In genomic region chr18:44409524-44409923, GRCh38 we compare ENCODE assay signal across 17 cellular contexts.
DNase-seq lines count a peak whose midpoint lies in the region; ATAC-seq and TF ChIP-seq lines count a peak whose summit lies in the region.
"Had no signal": no experiment of that assay in that cellular context is flagged by ENCODE, and none has a peak within 500 bp of the region (broad histone marks: within the 10 kb centered on the region; RNA-seq: fewer than 3 reads in every experiment).

No MANE protein-coding gene starts in this region.

- peaks cover 12% of the 10 kb centered on the region for H3K4me1 Mint-ChIP-seq in MCF 10A (ENCODE audit: insufficient read depth, unreplicated experiment)
- H3K4me1 Mint-ChIP-seq in natural killer cell treated with Interleukin-12 subunit alpha and Interleukin-12 subunit beta and Interleukin-15 and Interleukin-18, amount 100 ng/mL, for 72 hours (ENCODE audit: low read depth in 2 of 2) = no peaks in the 10 kb centered on the region
- no peaks in the 10 kb centered on the region for H3K4me1 Mint-ChIP-seq in activated naive CD8-positive, alpha-beta T cell treated with anti-CD3 and anti-CD28 coated beads, Interleukin-2, amount 50 U/mL, for 24 hours

- H3K9me3 ChIP-seq in breast epithelium (peaks cover 0 to 3% of the 10 kb centered on the region in 2 donors), smooth muscle cell (replicated peaks; ENCODE audit: low read depth) (no peaks in the 10 kb centered on the region)
- H3K9me3 ChIP-seq: A549, Caco-2, HAP-1 had no signal

- H4K20me1 ChIP-seq in smooth muscle cell (ENCODE audit: low read depth) = no peaks in the 10 kb centered on the region

- BruUV-seq in MCF 10A (replicated peaks; lab: Mats Ljungman, UMichigan) = no TSS peak

- no peak overlapping the region for H3K9ac ChIP-seq in smooth muscle cell (ENCODE audit: low read depth)
- H3K9ac ChIP-seq: GM23248 had no signal

- no peaks in the 10 kb centered on the region for H3K36me3 Mint-ChIP-seq in MCF 10A (ENCODE audit: insufficient read depth, unreplicated experiment)
- no peaks in the 10 kb centered on the region for H3K36me3 Mint-ChIP-seq in natural killer cell treated with Interleukin-12 subunit alpha and Interleukin-12 subunit beta and Interleukin-15 and Interleukin-18, amount 100 ng/mL, for 72 hours
- H3K36me3 Mint-ChIP-seq in activated naive CD8-positive, alpha-beta T cell treated with anti-CD3 and anti-CD28 coated beads, Interleukin-2, amount 50 U/mL, for 24 hours (ENCODE audit: low read depth) = no peaks in the 10 kb centered on the region

- H3K4me3 ChIP-seq in breast epithelium (no peak overlapping the region), epithelial cell of esophagus (ENCODE audit: low read length) (no peak overlapping the region), fibroblast of mammary gland (ENCODE audit: control insufficient read depth, low read depth, low read length) (no peak overlapping the region), smooth muscle cell (no peak overlapping the region)
- H3K4me3 ChIP-seq: A549, GM23248, HAP-1 had no signal

- no peak for ATAC-seq in natural killer cell treated with Interleukin-12 subunit alpha and Interleukin-12 subunit beta and Interleukin-15 and Interleukin-18, amount 100 ng/mL, for 72 hours
- ATAC-seq in activated naive CD8-positive, alpha-beta T cell treated with anti-CD3 and anti-CD28 coated beads, Interleukin-2, amount 50 U/mL, for 24 hours = no peak
- ATAC-seq: A549, HepG2 had no signal

- H3K27ac ChIP-seq in breast epithelium (no peak overlapping the region), smooth muscle cell (ENCODE audit: low read depth) (no peak overlapping the region)
- H3K27ac ChIP-seq: 22Rv1, A549, C4-2B, GM23248 had no signal

- peak overlapping the region; percentile 29 for H3K27ac Mint-ChIP-seq in MCF 10A (ENCODE audit: low read depth, unreplicated experiment)
- no peak overlapping the region for H3K27ac Mint-ChIP-seq in natural killer cell treated with Interleukin-12 subunit alpha and Interleukin-12 subunit beta and Interleukin-15 and Interleukin-18, amount 100 ng/mL, for 72 hours
- no peak overlapping the region for H3K27ac Mint-ChIP-seq in activated naive CD8-positive, alpha-beta T cell treated with anti-CD3 and anti-CD28 coated beads, Interleukin-2, amount 50 U/mL, for 24 hours
- H3K27ac Mint-ChIP-seq: CD4-positive, alpha-beta T cell had no signal

- intact Hi-C loops in MCF 10A (cut with micrococcal nuclease) (no loop called here), breast epithelium (cut with DNase I; ENCODE audit: low total_unique reads) (no loop called here)

- H3K27me3 ChIP-seq in breast epithelium = no peaks in the 10 kb centered on the region
- H3K27me3 ChIP-seq in smooth muscle cell (ENCODE audit: low read depth) = no peaks in the 10 kb centered on the region

- 83% methylated on average over 1 of the region's 1 CpG for WGBS in smooth muscle cell (ENCODE audit: low lambda C conversion rate)

- CTCF ChIA-PET in MCF 10A (lab: Yijun Ruan, JAX) = no interaction called here

- no peak overlapping the region for H3K4me3 Mint-ChIP-seq in MCF 10A (ENCODE audit: unreplicated experiment)
- H3K4me3 Mint-ChIP-seq in natural killer cell treated with Interleukin-12 subunit alpha and Interleukin-12 subunit beta and Interleukin-15 and Interleukin-18, amount 100 ng/mL, for 72 hours = no peak overlapping the region
- no peak overlapping the region for H3K4me3 Mint-ChIP-seq in activated naive CD8-positive, alpha-beta T cell treated with anti-CD3 and anti-CD28 coated beads, Interleukin-2, amount 50 U/mL, for 24 hours
- H3K4me3 Mint-ChIP-seq: CD4-positive, alpha-beta T cell had no signal

- no peak for TF ChIP-seq POLR2A in breast epithelium (IDR thresholded peaks at IDR 0.05)

- no peak overlapping the region for H3K4me2 ChIP-seq in smooth muscle cell
- H3K4me2 ChIP-seq: A549 had no signal

- peak overlapping the region; percentile 23 for H2AFZ ChIP-seq in smooth muscle cell (ENCODE audit: low read depth)
- H2AFZ ChIP-seq: GM23248 had no signal

- H3K4me1 ChIP-seq in breast epithelium = no peaks in the 10 kb centered on the region
- no peaks in the 10 kb centered on the region for H3K4me1 ChIP-seq in smooth muscle cell (ENCODE audit: low read depth)
- H3K4me1 ChIP-seq: A549, Caco-2, HAP-1 had no signal

- POLR2A ChIA-PET in MCF 10A (lab: Yijun Ruan, JAX) = no interaction called here

- H3K36me3 ChIP-seq in breast epithelium = no peaks in the 10 kb centered on the region
- no peaks in the 10 kb centered on the region for H3K36me3 ChIP-seq in smooth muscle cell (ENCODE audit: low read depth)
- H3K36me3 ChIP-seq: HAP-1 had no signal

- H3K27me3 Mint-ChIP-seq in MCF 10A (ENCODE audit: insufficient read depth, unreplicated experiment) = no peaks in the 10 kb centered on the region
- H3K27me3 Mint-ChIP-seq in natural killer cell treated with Interleukin-12 subunit alpha and Interleukin-12 subunit beta and Interleukin-15 and Interleukin-18, amount 100 ng/mL, for 72 hours = no peaks in the 10 kb centered on the region
- H3K27me3 Mint-ChIP-seq in activated naive CD8-positive, alpha-beta T cell treated with anti-CD3 and anti-CD28 coated beads, Interleukin-2, amount 50 U/mL, for 24 hours = no peaks in the 10 kb centered on the region
- H3K27me3 Mint-ChIP-seq: CD4-positive, alpha-beta T cell had no signal

- no peaks in the 10 kb centered on the region for H3K79me2 ChIP-seq in smooth muscle cell (ENCODE audit: low read depth)

- H3K9me3 Mint-ChIP-seq in MCF 10A (ENCODE audit: unreplicated experiment) = no peaks in the 10 kb centered on the region
- peaks cover 2% of the 10 kb centered on the region for H3K9me3 Mint-ChIP-seq in natural killer cell treated with Interleukin-12 subunit alpha and Interleukin-12 subunit beta and Interleukin-15 and Interleukin-18, amount 100 ng/mL, for 72 hours
- peaks cover 6% of the 10 kb centered on the region for H3K9me3 Mint-ChIP-seq in activated naive CD8-positive, alpha-beta T cell treated with anti-CD3 and anti-CD28 coated beads, Interleukin-2, amount 50 U/mL, for 24 hours
- H3K9me3 Mint-ChIP-seq: CD4-positive, alpha-beta T cell had no signal

- peak; percentile 62 for DNase-seq in MCF 10A (ENCODE audit: unreplicated experiment)
- no peak for DNase-seq in breast epithelium (ENCODE audit: low spot score in 2 of 2)
- DNase-seq in epithelial cell of esophagus (ENCODE audit: low read depth) = peak; percentile 97
- peak; percentile 2 for DNase-seq in fibroblast of mammary gland (ENCODE audit: low read depth)
- DNase-seq in smooth muscle cell (lab: John Stamatoyannopoulos, UW; ENCODE audit: unreplicated experiment) = no peak
- DNase-seq in natural killer cell treated with Interleukin-12 subunit alpha and Interleukin-12 subunit beta and Interleukin-15 and Interleukin-18, amount 100 ng/mL, for 72 hours (ENCODE audit: low spot score) = no peak
- DNase-seq in activated naive CD8-positive, alpha-beta T cell treated with anti-CD3 and anti-CD28 coated beads, Interleukin-2, amount 50 U/mL, for 24 hours = no peak
- DNase-seq in NCI-H2081 treated with DMSO at 0.1 percent for 48 hours (lab: John Stamatoyannopoulos, UW) = no peak
- DNase-seq: AML-193; Caco-2; CD4-positive, alpha-beta T cell; GM23248 had no signal

- H3F3A ChIP-seq in smooth muscle cell (ENCODE audit: low read depth) = no peaks in the 10 kb centered on the region

- TF ChIP-seq CTCF in MCF 10A (IDR thresholded peaks at IDR 0.05; ENCODE audit: unreplicated experiment) (no peak), breast epithelium (IDR thresholded peaks at IDR 0.05) (no peak), epithelial cell of esophagus (IDR thresholded peaks at IDR 0.05; ENCODE audit: insufficient read depth, low read depth, low read length, missing control alignments) (no peak), fibroblast of mammary gland (conservative IDR thresholded peaks at IDR 0.05; ENCODE audit: control insufficient read depth, insufficient read depth, low read depth, low read length) (no peak), smooth muscle cell (IDR thresholded peaks at IDR 0.05; ENCODE audit: borderline replicate concordance, insufficient read depth, poor library complexity, severe bottlenecking) (no peak)

Comparison
In these comparisons a context has a peak if more than half of its experiments do, and no peak if none do; other contexts are left out.
1. DNase-seq: peak in MCF 10A (single experiment), epithelial cell of esophagus (single experiment) and fibroblast of mammary gland (single experiment); none in breast epithelium (0 of 2), smooth muscle cell (single experiment), natural killer cell treated with Interleukin-12 subunit alpha and Interleukin-12 subunit beta and Interleukin-15 and Interleukin-18, amount 100 ng/mL, for 72 hours (single experiment), activated naive CD8-positive, alpha-beta T cell treated with anti-CD3 and anti-CD28 coated beads, Interleukin-2, amount 50 U/mL, for 24 hours (single experiment) and NCI-H2081 treated with DMSO at 0.1 percent for 48 hours (single experiment).